Comparison of ENCODE assay signal across 13 cellular contexts in genomic region chr2:55063713-55064323, GRCh38. TPM values are rescaled to one million over a fixed set of nuclear protein-coding genes. Genes with fewer than 3 reads are reported as not detected.
DNase-seq lines count a peak whose midpoint lies in the region; ATAC-seq, FAIRE-seq and TF ChIP-seq lines count a peak whose summit lies in the region.
"Had no signal": no experiment of that assay in that cellular context is flagged by ENCODE, and none has a peak within 500 bp of the region (broad histone marks: within the 10 kb centered on the region; RNA-seq: fewer than 3 reads in every experiment).

No MANE protein-coding gene starts in this region.

- H3K4me3 Mint-ChIP-seq in activated CD4-positive, alpha-beta memory T cell treated with anti-CD3 and anti-CD28 coated beads, Interleukin-2, amount 10 ng/mL, durations not matched to agents 7 days and 5 days, result no peak overlapping the region
- no peak overlapping the region for H3K4me3 Mint-ChIP-seq in activated CD4-positive, alpha-beta memory T cell treated with anti-CD3 and anti-CD28 coated beads for 36 hours
- no peak overlapping the region for H3K4me3 Mint-ChIP-seq in neural progenitor cell
- H3K4me3 Mint-ChIP-seq: stimulated activated naive B cell treated with anti-CD40 and anti-IgM and Interleukin-4, amounts not matched to agents 10 μg/mL and 1 μg/mL and 100 μg/mL, for 72 hours had no signal

- no peak for TF ChIP-seq POLR2A in GM12878 (IDR thresholded peaks at IDR 0.05; ENCODE audit: low read depth, low read length)

- H3K9me3 Mint-ChIP-seq in activated CD4-positive, alpha-beta memory T cell treated with anti-CD3 and anti-CD28 coated beads, Interleukin-2, amount 10 ng/mL, durations not matched to agents 7 days and 5 days, result no peaks in the 10 kb centered on the region
- H3K9me3 Mint-ChIP-seq in activated CD4-positive, alpha-beta memory T cell treated with anti-CD3 and anti-CD28 coated beads for 36 hours, result no peaks in the 10 kb centered on the region
- H3K9me3 Mint-ChIP-seq in neural progenitor cell, result no peaks in the 10 kb centered on the region

- POLR2A ChIA-PET in activated CD4-positive, alpha-beta memory T cell treated with anti-CD3 and anti-CD28 coated beads, Interleukin-2, amount 10 ng/mL, durations not matched to agents 7 days and 5 days (lab: Charles Lee), result interaction anchor here (1.5 to 1.7 kb wide), 2 partner anchors 14 kb away, joined by 4 to 5 read pairs; partner anchors contain the start of gene RTN4
- POLR2A ChIA-PET in activated CD4-positive, alpha-beta memory T cell treated with anti-CD3 and anti-CD28 coated beads for 36 hours (lab: Charles Lee), result no interaction called here
- POLR2A ChIA-PET in GM12878 (lab: Charles Lee), result interaction anchor here (0.7 kb wide), 1 partner anchor 108 kb away, joined by 3 read pairs; no protein-coding TSS in a partner anchor

- H3K79me2 ChIP-seq in GM12878 (ENCODE audit: control insufficient read depth, insufficient read depth, low read length) (no peaks in the 10 kb centered on the region), neural progenitor cell (ENCODE audit: low read depth) (no peaks in the 10 kb centered on the region)

- no TSS peak for BruUV-seq in GM12878 (replicated peaks; lab: Mats Ljungman, UMichigan)

- no peak overlapping the region for H3K4me3 ChIP-seq in GM12878
- H3K4me3 ChIP-seq in neural progenitor cell, result no peak overlapping the region
- no peak overlapping the region for H3K4me3 ChIP-seq in colonic mucosa
- H3K4me3 ChIP-seq: breast epithelium had no signal

- peak overlapping the region; percentile 13 for H3K27ac Mint-ChIP-seq in activated CD4-positive, alpha-beta memory T cell treated with anti-CD3 and anti-CD28 coated beads, Interleukin-2, amount 10 ng/mL, durations not matched to agents 7 days and 5 days
- H3K27ac Mint-ChIP-seq in activated CD4-positive, alpha-beta memory T cell treated with anti-CD3 and anti-CD28 coated beads for 36 hours, result no peak overlapping the region
- no peak overlapping the region for H3K27ac Mint-ChIP-seq in neural progenitor cell
- H3K27ac Mint-ChIP-seq: stimulated activated naive B cell treated with anti-CD40 and anti-IgM and Interleukin-4, amounts not matched to agents 10 μg/mL and 1 μg/mL and 100 μg/mL, for 72 hours had no signal

- ATAC-seq in GM12878, result peak; percentile 70
- ATAC-seq: stimulated activated naive B cell treated with anti-CD40 and anti-IgM and Interleukin-4, amounts not matched to agents 10 μg/mL and 1 μg/mL and 100 μg/mL, for 72 hours had no signal

- intact Hi-C loops in activated CD4-positive, alpha-beta memory T cell treated with anti-CD3 and anti-CD28 coated beads for 36 hours (cut with micrococcal nuclease), result no loop called here
- intact Hi-C loops in GM12878 (cut with micrococcal nuclease; ENCODE audit: unreplicated experiment), result no loop called here
- intact Hi-C loops in colonic mucosa (cut with DNase I), result no loop called here

- no peak for TF ChIP-seq CTCF in GM12878 (IDR thresholded peaks at IDR 0.05 in 2 of 3, conservative IDR thresholded peaks at IDR 0.05 in 1 of 3; ENCODE audit: control insufficient read depth in 2 of 3, extremely low read depth in 1 of 3, insufficient read depth in 1 of 3, low read depth in 3 of 3, low read length in 3 of 3)
- TF ChIP-seq CTCF in neural progenitor cell (IDR thresholded peaks at IDR 0.05), result peak; percentile 29
- no peak for TF ChIP-seq CTCF in colonic mucosa (IDR thresholded peaks at IDR 0.05)

- CTCF ChIA-PET in activated CD4-positive, alpha-beta memory T cell treated with anti-CD3 and anti-CD28 coated beads, Interleukin-2, amount 10 ng/mL, durations not matched to agents 7 days and 5 days (lab: Charles Lee), result interaction anchor here (0.7 kb wide), 1 partner anchor 44 kb away, joined by 5 read pairs; no protein-coding TSS in a partner anchor
- CTCF ChIA-PET in activated CD4-positive, alpha-beta memory T cell treated with anti-CD3 and anti-CD28 coated beads for 36 hours (lab: Charles Lee), result no interaction called here
- CTCF ChIA-PET in GM12878 (lab: Yijun Ruan, JAX), result interaction anchor here (1.2 to 2.3 kb wide), 3 partner anchors 11 to 114 kb away, joined by 4 to 6 read pairs (median 4); partner anchors contain the start of gene RTN4

- 91% methylated on average over 6 of the region's 6 CpGs for WGBS in GM12878 (ENCODE audit: insufficient coverage, insufficient replicate concordance, low lambda C conversion rate, missing lambda C conversion rate)

- H3K9ac ChIP-seq in GM12878 (ENCODE audit: control insufficient read depth, insufficient read depth, low read length) (no peak overlapping the region), neural progenitor cell (no peak overlapping the region), colonic mucosa (ENCODE audit: low read depth in 2 of 2, low read length in 2 of 2) (no peak overlapping the region)

- no peaks in the 10 kb centered on the region for H3K27me3 Mint-ChIP-seq in activated CD4-positive, alpha-beta memory T cell treated with anti-CD3 and anti-CD28 coated beads, Interleukin-2, amount 10 ng/mL, durations not matched to agents 7 days and 5 days
- no peaks in the 10 kb centered on the region for H3K27me3 Mint-ChIP-seq in activated CD4-positive, alpha-beta memory T cell treated with anti-CD3 and anti-CD28 coated beads for 36 hours
- H3K27me3 Mint-ChIP-seq in neural progenitor cell (ENCODE audit: insufficient read depth, low read depth), result peaks cover 2% of the 10 kb centered on the region
- H3K27me3 Mint-ChIP-seq: stimulated activated naive B cell treated with anti-CD40 and anti-IgM and Interleukin-4, amounts not matched to agents 10 μg/mL and 1 μg/mL and 100 μg/mL, for 72 hours had no signal

- H2AFZ ChIP-seq in GM12878 (ENCODE audit: control insufficient read depth, low read depth, low read length), result no peak overlapping the region
- H2AFZ ChIP-seq in neural progenitor cell (replicated peaks), result no peak overlapping the region

- no peak for TF ChIP-seq RAD21 in GM12878 (IDR thresholded peaks at IDR 0.05; ENCODE audit: insufficient read depth, low read depth, low read length)

- peaks cover 7% of the 10 kb centered on the region for H3K4me1 Mint-ChIP-seq in activated CD4-positive, alpha-beta memory T cell treated with anti-CD3 and anti-CD28 coated beads, Interleukin-2, amount 10 ng/mL, durations not matched to agents 7 days and 5 days
- H3K4me1 Mint-ChIP-seq in activated CD4-positive, alpha-beta memory T cell treated with anti-CD3 and anti-CD28 coated beads for 36 hours (ENCODE audit: low read depth), result peaks cover 3% of the 10 kb centered on the region
- H3K4me1 Mint-ChIP-seq in neural progenitor cell, result no peaks in the 10 kb centered on the region
- H3K4me1 Mint-ChIP-seq: stimulated activated naive B cell treated with anti-CD40 and anti-IgM and Interleukin-4, amounts not matched to agents 10 μg/mL and 1 μg/mL and 100 μg/mL, for 72 hours had no signal

- H3F3A ChIP-seq in neural progenitor cell (ENCODE audit: low read depth), result no peaks in the 10 kb centered on the region

- no peaks in the 10 kb centered on the region for H3K27me3 ChIP-seq in GM12878 (replicated peaks in 1 of 2; ENCODE audit: control insufficient read depth in 2 of 2, insufficient read depth in 2 of 2, low read length in 1 of 2)
- H3K27me3 ChIP-seq in neural progenitor cell, result no peaks in the 10 kb centered on the region
- no peaks in the 10 kb centered on the region for H3K27me3 ChIP-seq in colonic mucosa
- H3K27me3 ChIP-seq: breast epithelium had no signal

- in situ Hi-C loops in KBM-7 (cut with MboI; ENCODE audit: low pct_unique_long_range_greater_than_20kb, low sequenced_read_pairs), result no loop called here
- in situ Hi-C loops in GM12878 (cut with MboI), result no loop called here

- RAD21 ChIA-PET in GM12878 (lab: Charles Lee; ENCODE audit: unreplicated experiment), result no interaction called here

- no peak for FAIRE-seq in GM12878 (lab: Jason Lieb, UNC)

- SMC1A ChIA-PET in GM12878 (lab: Charles Lee; ENCODE audit: uncharacterized antibody, unreplicated experiment), result interaction anchor here (1.5 to 2.2 kb wide), 3 partner anchors 104 to 111 kb away, joined by 5 to 7 read pairs (median 5); no protein-coding TSS in a partner anchor

- H3K4me2 ChIP-seq in GM12878 (ENCODE audit: control insufficient read depth, insufficient read depth) (0 out of 2 replicates have a peak overlapping the region, but pooled peaks have one; percentile 27), neural progenitor cell (no peak overlapping the region)

- H3K36me3 ChIP-seq in GM12878 (ENCODE audit: control insufficient read depth in 2 of 2, insufficient read depth in 2 of 2, low read length in 1 of 2), result no peaks in the 10 kb centered on the region
- no peaks in the 10 kb centered on the region for H3K36me3 ChIP-seq in neural progenitor cell
- H3K36me3 ChIP-seq in colonic mucosa, result no peaks in the 10 kb centered on the region
- H3K36me3 ChIP-seq: breast epithelium had no signal

- TF ChIP-seq EP300 in GM12878 (IDR thresholded peaks at IDR 0.05; ENCODE audit: borderline replicate concordance in 1 of 2, control insufficient read depth in 1 of 2, low read depth in 2 of 2, low read length in 2 of 2), result no peak

- H3K9me3 ChIP-seq in GM12878 (replicated peaks; ENCODE audit: control insufficient read depth, insufficient read depth, low read length) (no peaks in the 10 kb centered on the region), neural progenitor cell (ENCODE audit: low read depth) (no peaks in the 10 kb centered on the region), colonic mucosa (no peaks in the 10 kb centered on the region)
- H3K9me3 ChIP-seq: breast epithelium had no signal

- H3K4me1 ChIP-seq in GM12878 (ENCODE audit: control insufficient read depth, insufficient read depth, low read length) (no peaks in the 10 kb centered on the region), neural progenitor cell (no peaks in the 10 kb centered on the region), colonic mucosa (no peaks in the 10 kb centered on the region)
- H3K4me1 ChIP-seq: breast epithelium had no signal

- no peaks in the 10 kb centered on the region for H3K36me3 Mint-ChIP-seq in activated CD4-positive, alpha-beta memory T cell treated with anti-CD3 and anti-CD28 coated beads, Interleukin-2, amount 10 ng/mL, durations not matched to agents 7 days and 5 days (ENCODE audit: low read depth)
- no peaks in the 10 kb centered on the region for H3K36me3 Mint-ChIP-seq in activated CD4-positive, alpha-beta memory T cell treated with anti-CD3 and anti-CD28 coated beads for 36 hours
- H3K36me3 Mint-ChIP-seq in neural progenitor cell, result no peaks in the 10 kb centered on the region
- H3K36me3 Mint-ChIP-seq: stimulated activated naive B cell treated with anti-CD40 and anti-IgM and Interleukin-4, amounts not matched to agents 10 μg/mL and 1 μg/mL and 100 μg/mL, for 72 hours had no signal

- H3K27ac ChIP-seq in GM12878 (ENCODE audit: control insufficient read depth, insufficient read depth) (no peak overlapping the region), neural progenitor cell (no peak overlapping the region), colonic mucosa (no peak overlapping the region)
- H3K27ac ChIP-seq: breast epithelium had no signal

- DNase-seq in activated CD4-positive, alpha-beta memory T cell treated with anti-CD3 and anti-CD28 coated beads, Interleukin-2, amount 10 ng/mL, durations not matched to agents 7 days and 5 days, result no peak
- DNase-seq in activated CD4-positive, alpha-beta memory T cell treated with anti-CD3 and anti-CD28 coated beads for 36 hours, result no peak
- peak; percentile 43 for DNase-seq in KBM-7
- no peak for DNase-seq in GM12878 (ENCODE audit: low read depth, low spot score)
- DNase-seq in neural progenitor cell (ENCODE audit: low spot score), result no peak
- DNase-seq in colonic mucosa, result no peak
- no peak for DNase-seq in hepatic stellate cell (ENCODE audit: low spot score)
- DNase-seq in cerebellar cortex (ENCODE audit: low spot score), result no peak
- DNase-seq: DMS53; GOT3; NCI-H1092; stimulated activated naive B cell treated with anti-CD40 and anti-IgM and Interleukin-4, amounts not matched to agents 10 μg/mL and 1 μg/mL and 100 μg/mL, for 72 hours had no signal

- H4K20me1 ChIP-seq in GM12878 (ENCODE audit: control insufficient read depth, insufficient read depth), result no peaks in the 10 kb centered on the region
- no peaks in the 10 kb centered on the region for H4K20me1 ChIP-seq in neural progenitor cell (ENCODE audit: low read depth)

RNA-seq across cellular contexts. Expression of gene RTN4, which starts 13.6 kb away (rescaled TPM):
- 10 to 100 TPM; 90.1 to 92.4 TPM for total RNA-seq in activated CD4-positive, alpha-beta memory T cell treated with anti-CD3 and anti-CD28 coated beads, Interleukin-2, amount 10 ng/mL, durations not matched to agents 7 days and 5 days
- total RNA-seq in activated CD4-positive, alpha-beta memory T cell treated with anti-CD3 and anti-CD28 coated beads for 36 hours, result 10 to 100 TPM; 96.7 to 97.5 TPM
- total RNA-seq in GM12878 (2013; cell fraction: nucleolus; rRNA removed), result 114 and 117 TPM in 2 replicates
- total RNA-seq in GM12878 (2014; rRNA removed) (55.5 and 56.0 TPM in 2 replicates), GM12878 (2014; rRNA removed; fragmentation: Illumina TruSeq; extraction: Trizol) (65.5 and 69.7 TPM in 2 replicates), GM12878 (2021) (133 TPM in 2 replicates), neural progenitor cell (ENCODE audit: low replicate concordance) (112 and 157 TPM in 2 replicates), colonic mucosa (100 to 1,000 TPM; 199 to 280 TPM)
- polyA plus RNA-seq in GM12878 (2011; ENCODE audit: low read depth), result 56.1 TPM
- polyA plus RNA-seq in GM12878 (2011; rRNA removed) (94.3 and 135 TPM in 2 replicates), GM12878 (2014; fragmentation: Illumina TruSeq; extraction: Trizol) (130 and 166 TPM in 2 replicates), GM12878 (2014; fragmentation: Nextera tagmentation; extraction: Ambion mirVana) (100 to 1,000 TPM in 1 of 2 experiments, 10 to 100 TPM in 1; 68.0 to 112 TPM), GM12878 (2014; rRNA removed) (71.2 and 72.6 TPM in 2 replicates), GM12878 (2016; fragmentation: Nextera tagmentation; extraction: Ambion mirVana) (10 to 100 TPM; 78.4 to 88.1 TPM)
- polyA plus RNA-seq in GM12878 (2011; cell fraction: cytosol; rRNA removed), result 31.6 and 46.1 TPM in 2 replicates
- 43.0 and 55.6 TPM in 2 replicates for polyA plus RNA-seq in GM12878 (2011; cell fraction: nucleus; rRNA removed)
- polyA plus RNA-seq in GM12878 (2012), result 94.6 and 95.7 TPM in 2 replicates
- polyA minus RNA-seq in GM12878 (2011; rRNA and poly(A)+ RNA removed), result 50.2 and 64.6 TPM in 2 replicates
- 23.1 and 32.0 TPM in 2 replicates for polyA minus RNA-seq in GM12878 (2011; cell fraction: cytosol; rRNA and poly(A)+ RNA removed)
- 25.6 and 43.1 TPM in 2 replicates for polyA minus RNA-seq in GM12878 (2011; cell fraction: nucleus; rRNA and poly(A)+ RNA removed)
